In genomic region chr6:3281669-3282460, GRCh38 we compare ENCODE assay signal across 9 cellular contexts. TPM values are rescaled to one million over a fixed set of nuclear protein-coding genes. Genes with fewer than 3 reads are reported as not detected.
DNase-seq lines count a peak whose midpoint lies in the region; ATAC-seq, FAIRE-seq and TF ChIP-seq lines count a peak whose summit lies in the region.
"Had no signal": no experiment of that assay in that cellular context is flagged by ENCODE, and none has a peak within 500 bp of the region (broad histone marks: within the 10 kb centered on the region; RNA-seq: fewer than 3 reads in every experiment).

No MANE protein-coding gene starts in this region.

- no peak for ATAC-seq in HepG2

- no peak for TF ChIP-seq RAD21 in HepG2 (CRISPR knock-in tag; IDR thresholded peaks at IDR 0.05)

- FAIRE-seq in HepG2 (lab: Jason Lieb, UNC) = no peak
- FAIRE-seq: GM18507 had no signal

- no peak overlapping the region for H3K9ac ChIP-seq in HepG2 (ENCODE audit: insufficient read depth, low read depth, low read length)

- no peaks in the 10 kb centered on the region for H3K79me2 ChIP-seq in HepG2 (ENCODE audit: insufficient read depth, low read length)

- peaks cover 4 to 8% (median 6%) of the 10 kb centered on the region in 4 donors for H3K4me1 Mint-ChIP-seq in CD4-positive, alpha-beta memory T cell

- H3K4me3 ChIP-seq in LNCaP clone FGC (ENCODE audit: low read depth, low read length) (no peak overlapping the region), choroid plexus epithelial cell (ENCODE audit: low read depth, low read length) (no peak overlapping the region), HepG2 (replicated peaks in 1 of 3; ENCODE audit: insufficient read depth in 1 of 3, low read depth in 2 of 3, low read length in 3 of 3) (no peak overlapping the region)
- H3K4me3 ChIP-seq in CD4-positive, alpha-beta memory T cell (ENCODE audit: low read length in 2 of 2) = no peak overlapping the region

- in situ Hi-C loops in HepG2 (cut with HindIII; ENCODE audit: extremely low pct_ligation_motif_present, low pct_unique_long_range_greater_than_20kb) = loop anchor here (5.0 to 25.0 kb wide), 2 partner anchors 450 to 705 kb away; no protein-coding TSS in a partner anchor

- peaks cover 29 to 57% of the 10 kb centered on the region in 2 experiments for H3K36me3 ChIP-seq in HepG2 (replicated peaks in 1 of 2; ENCODE audit: control insufficient read depth in 1 of 2, insufficient read depth in 2 of 2, low read length in 2 of 2)
- H3K36me3 ChIP-seq in CD4-positive, alpha-beta memory T cell (ENCODE audit: insufficient read depth, low read length) = peaks cover 6% of the 10 kb centered on the region

- TF ChIP-seq POLR2A in HepG2 (IDR thresholded peaks at IDR 0.05; ENCODE audit: insufficient read depth in 1 of 2, low read depth in 2 of 2, low read length in 2 of 2) = 0 out of 4 replicates have a peak, but pooled peaks of 1 of the 2 experiments have one; percentile 10

- H3K27ac ChIP-seq in HepG2 (ENCODE audit: extremely low read length, insufficient read depth, low read length) (no peak overlapping the region), temporal lobe (ENCODE audit: low read depth, low read length) (peak overlapping the region; percentile 52)
- H3K27ac ChIP-seq in CD4-positive, alpha-beta memory T cell (ENCODE audit: low read depth, low read length) = no peak overlapping the region

- H3K27ac Mint-ChIP-seq in CD4-positive, alpha-beta memory T cell = peak overlapping the region in 2 of 7 donors; percentile 8 to 10

- WGBS in HepG2 (ENCODE audit: low lambda C conversion rate) = 95% methylated on average over 13 of the region's 13 CpGs

- H3K27me3 ChIP-seq in HepG2 (ENCODE audit: control insufficient read depth in 1 of 2, insufficient read depth in 2 of 2, low read length in 2 of 2) = no peaks in the 10 kb centered on the region
- no peaks in the 10 kb centered on the region for H3K27me3 ChIP-seq in CD4-positive, alpha-beta memory T cell (ENCODE audit: insufficient read depth, low read length)

- no peaks in the 10 kb centered on the region for H3K9me3 ChIP-seq in HepG2 (ENCODE audit: low read length)
- no peaks in the 10 kb centered on the region for H3K9me3 ChIP-seq in CD4-positive, alpha-beta memory T cell (ENCODE audit: control insufficient read depth in 1 of 2, low read length in 2 of 2)

- no peak overlapping the region for H2AFZ ChIP-seq in HepG2 (ENCODE audit: low read length)

- no peaks in the 10 kb centered on the region for H3K27me3 Mint-ChIP-seq in CD4-positive, alpha-beta memory T cell

- H3K36me3 Mint-ChIP-seq in CD4-positive, alpha-beta memory T cell = peaks cover 0 to 23% of the 10 kb centered on the region in 2 donors

- CTCF ChIA-PET in HepG2 (lab: Yijun Ruan, JAX; ENCODE audit: low intra/inter-chr PET ratio, low total read pairs) = no interaction called here
- CTCF ChIA-PET in CD4-positive, alpha-beta memory T cell (lab: Charles Lee; ENCODE audit: partially characterized antibody) = interaction anchor here (0.7 to 16.9 kb wide), 6 partner anchors 9 to 449 kb away, joined by 3 to 242 read pairs (median 5); no protein-coding TSS in a partner anchor

- DNase-seq in LNCaP clone FGC (ENCODE audit: low read depth) (peak; percentile 22), choroid plexus epithelial cell (ENCODE audit: low read depth) (peak; percentile 90), HepG2 (ENCODE audit: low spot score) (no peak), NCI-H2227 (lab: John Stamatoyannopoulos, UW; ENCODE audit: unreplicated experiment) (no peak), NCI-H128 (lab: John Stamatoyannopoulos, UW; ENCODE audit: unreplicated experiment) (no peak)
- no peak for DNase-seq in activated CD4-positive, CD25-positive, alpha-beta regulatory T cell treated with anti-CD3 and anti-CD28 coated beads, Interleukin-2, amount 50 U/mL, for 72 hours
- no peak for DNase-seq in CD4-positive, alpha-beta memory T cell

- TSS peak; percentile 26 for BruUV-seq in HepG2 (replicated peaks; lab: Mats Ljungman, UMichigan)

- TF ChIP-seq EP300 in HepG2 (IDR thresholded peaks at IDR 0.05; ENCODE audit: low read depth in 2 of 2, low read length in 2 of 2) = no peak
- no peak for TF ChIP-seq EP300 in HepG2 (CRISPR knock-in tag; IDR thresholded peaks at IDR 0.05; ENCODE audit: borderline replicate concordance)

- TF ChIP-seq CTCF in LNCaP clone FGC (IDR thresholded peaks at IDR 0.05; ENCODE audit: control insufficient read depth, extremely low read depth, insufficient read depth) (no peak), choroid plexus epithelial cell (conservative IDR thresholded peaks at IDR 0.05; ENCODE audit: low read depth, low read length) (no peak), HepG2 (CRISPR knock-in tag; IDR thresholded peaks at IDR 0.05) (no peak)

- H3K9me3 Mint-ChIP-seq in CD4-positive, alpha-beta memory T cell = no peaks in the 10 kb centered on the region

- H3K4me1 ChIP-seq in HepG2 (ENCODE audit: insufficient read depth, low read length) = no peaks in the 10 kb centered on the region
- H3K4me1 ChIP-seq in CD4-positive, alpha-beta memory T cell (ENCODE audit: insufficient read depth, low read length) = peaks cover 3% of the 10 kb centered on the region

- intact Hi-C loops in HepG2 (cut with micrococcal nuclease; ENCODE audit: unreplicated experiment) = no loop called here
- intact Hi-C loops in CD4-positive, alpha-beta memory T cell (cut with micrococcal nuclease) = no loop called here

- no peak overlapping the region for H3K4me3 Mint-ChIP-seq in CD4-positive, alpha-beta memory T cell

- POLR2A ChIA-PET in HepG2 (lab: Yijun Ruan, JAX) = no interaction called here
- POLR2A ChIA-PET in CD4-positive, alpha-beta memory T cell (lab: Charles Lee; ENCODE audit: partially characterized antibody) = no interaction called here

- H4K20me1 ChIP-seq in HepG2 (ENCODE audit: insufficient read depth, low read length) = no peaks in the 10 kb centered on the region

- H3K4me2 ChIP-seq in HepG2 (ENCODE audit: low read depth, low read length) = no peak overlapping the region

TF ChIP-seq in HepG2, 621 proteins besides CTCF, POLR2A, EP300 and RAD21 (continues in another document):
- no peak for TF ChIP-seq NR3C1 (CRISPR knock-in tag; IDR thresholded peaks at IDR 0.05)
- no peak for TF ChIP-seq ZNF326 (CRISPR knock-in tag; IDR thresholded peaks at IDR 0.05; ENCODE audit: borderline replicate concordance)
- no peak for TF ChIP-seq RBM39 (IDR thresholded peaks at IDR 0.05; ENCODE audit: low read depth, low read length, poor library complexity, severe bottlenecking)
- no peak for TF ChIP-seq GZF1 (CRISPR knock-in tag; IDR thresholded peaks at IDR 0.05)

RNA-seq across cellular contexts. Expression of gene PSMG4, which starts 23.1 kb away (rescaled TPM):
- total RNA-seq in HepG2 (2016; rRNA removed; fragmentation: Illumina TruSeq; extraction: Trizol) (24.5 and 32.8 TPM in 2 replicates), temporal lobe (19.9 TPM)
- 43.3 and 56.1 TPM in 2 replicates for total RNA-seq in HepG2 (2016; cell fraction: cytosol; rRNA removed; fragmentation: Illumina TruSeq; extraction: Trizol; ENCODE audit: low read depth)
- total RNA-seq in HepG2 (2016; cell fraction: insoluble cytoplasmic fraction; rRNA removed; fragmentation: Illumina TruSeq; extraction: Trizol) = 26.0 and 30.5 TPM in 2 replicates
- total RNA-seq in HepG2 (2016; cell fraction: membrane; rRNA removed; fragmentation: Illumina TruSeq; extraction: Trizol) = 33.3 and 46.1 TPM in 2 replicates
- total RNA-seq in HepG2 (2016; cell fraction: nucleus; rRNA removed; fragmentation: Illumina TruSeq; extraction: Trizol) = 22.5 and 24.0 TPM in 2 replicates
- polyA plus RNA-seq in HepG2 (2011; rRNA removed) = 28.5 and 32.8 TPM in 2 replicates
- polyA plus RNA-seq in HepG2 (2011; cell fraction: cytosol; rRNA removed) = 24.5 and 48.7 TPM in 2 replicates
- 39.7 and 47.3 TPM in 2 replicates for polyA plus RNA-seq in HepG2 (2011; cell fraction: nucleus; rRNA removed)
- 24.7 TPM in 2 replicates for polyA plus RNA-seq in HepG2 (2012)
- 40.0 and 56.6 TPM in 2 replicates for polyA plus RNA-seq in HepG2 (2016; cell fraction: cytosol; fragmentation: Illumina TruSeq; extraction: Trizol; ENCODE audit: low read depth)
- polyA plus RNA-seq in HepG2 (2016; cell fraction: insoluble cytoplasmic fraction; fragmentation: Illumina TruSeq; extraction: Trizol; ENCODE audit: low read depth) = 25.9 and 30.2 TPM in 2 replicates
- polyA plus RNA-seq in HepG2 (2016; cell fraction: membrane; fragmentation: Illumina TruSeq; extraction: Trizol; ENCODE audit: low read depth) = 27.5 and 37.6 TPM in 2 replicates
- 36.5 and 39.2 TPM in 2 replicates for polyA plus RNA-seq in HepG2 (2016; cell fraction: nucleus; fragmentation: Illumina TruSeq; extraction: Trizol; ENCODE audit: insufficient read depth, low read depth)
- polyA minus RNA-seq in HepG2 (2011; rRNA and poly(A)+ RNA removed; ENCODE audit: low replicate concordance) = 28.6 and 43.2 TPM in 2 replicates
- 12.1 and 14.2 TPM in 2 replicates for polyA minus RNA-seq in HepG2 (2011; cell fraction: cytosol; rRNA and poly(A)+ RNA removed)
- polyA minus RNA-seq in HepG2 (2011; cell fraction: nucleus; rRNA and poly(A)+ RNA removed) = 23.0 and 28.2 TPM in 2 replicates
- total RNA-seq in CD4-positive, alpha-beta memory T cell = 10 to 100 TPM; 41.0 to 41.6 TPM
- 10 to 100 TPM; 52.5 to 63.0 TPM for polyA plus RNA-seq in CD4-positive, alpha-beta memory T cell

RNA-seq across cellular contexts. Expression of gene TUBB2B, which starts 54.4 kb away (rescaled TPM):
- total RNA-seq in HepG2 (2016; rRNA removed; fragmentation: Illumina TruSeq; extraction: Trizol) (9.3 and 10.3 TPM in 2 replicates), temporal lobe (2,668 TPM)
- total RNA-seq in HepG2 (2016; cell fraction: cytosol; rRNA removed; fragmentation: Illumina TruSeq; extraction: Trizol; ENCODE audit: low read depth) = 4.4 and 4.7 TPM in 2 replicates
- 7.4 and 10.0 TPM in 2 replicates for total RNA-seq in HepG2 (2016; cell fraction: insoluble cytoplasmic fraction; rRNA removed; fragmentation: Illumina TruSeq; extraction: Trizol)
- total RNA-seq in HepG2 (2016; cell fraction: membrane; rRNA removed; fragmentation: Illumina TruSeq; extraction: Trizol) = 7.0 TPM in 2 replicates
- total RNA-seq in HepG2 (2016; cell fraction: nucleus; rRNA removed; fragmentation: Illumina TruSeq; extraction: Trizol) = 4.2 TPM in 2 replicates
- 23.6 and 39.5 TPM in 2 replicates for polyA plus RNA-seq in HepG2 (2011; rRNA removed)
- 33.6 and 35.1 TPM in 2 replicates for polyA plus RNA-seq in HepG2 (2011; cell fraction: cytosol; rRNA removed)
- 20.7 and 31.9 TPM in 2 replicates for polyA plus RNA-seq in HepG2 (2011; cell fraction: nucleus; rRNA removed)
- polyA plus RNA-seq in HepG2 (2012) = 18.7 and 50.4 TPM in 2 replicates
- 3.0 and 3.6 TPM in 2 replicates for polyA plus RNA-seq in HepG2 (2016; cell fraction: cytosol; fragmentation: Illumina TruSeq; extraction: Trizol; ENCODE audit: low read depth)
- 8.6 and 11.7 TPM in 2 replicates for polyA plus RNA-seq in HepG2 (2016; cell fraction: insoluble cytoplasmic fraction; fragmentation: Illumina TruSeq; extraction: Trizol; ENCODE audit: low read depth)
- 4.9 and 7.1 TPM in 2 replicates for polyA plus RNA-seq in HepG2 (2016; cell fraction: membrane; fragmentation: Illumina TruSeq; extraction: Trizol; ENCODE audit: low read depth)
- 6.5 and 6.8 TPM in 2 replicates for polyA plus RNA-seq in HepG2 (2016; cell fraction: nucleus; fragmentation: Illumina TruSeq; extraction: Trizol; ENCODE audit: insufficient read depth, low read depth)
- 39.5 TPM in 1 of 2 replicates, not detected in the other for polyA minus RNA-seq in HepG2 (2011; rRNA and poly(A)+ RNA removed; ENCODE audit: low replicate concordance)
- 20.2 and 27.6 TPM in 2 replicates for polyA minus RNA-seq in HepG2 (2011; cell fraction: cytosol; rRNA and poly(A)+ RNA removed)
- polyA minus RNA-seq in HepG2 (2011; cell fraction: nucleus; rRNA and poly(A)+ RNA removed) = 4.5 and 11.2 TPM in 2 replicates
- not detected for total RNA-seq in CD4-positive, alpha-beta memory T cell
- under 1 TPM; 0.22 to 0.32 TPM for polyA plus RNA-seq in CD4-positive, alpha-beta memory T cell

Comparison
In these comparisons a context has a peak if more than half of its experiments do, and no peak if none do; other contexts are left out.
1. DNase-seq: peak in LNCaP clone FGC (single experiment) and choroid plexus epithelial cell (single experiment); none in HepG2 (single experiment), NCI-H2227 (single experiment), activated CD4-positive, CD25-positive, alpha-beta regulatory T cell treated with anti-CD3 and anti-CD28 coated beads, Interleukin-2, amount 50 U/mL, for 72 hours (single experiment), CD4-positive, alpha-beta memory T cell (0 of 5) and NCI-H128 (single experiment).
2. RNA of gene TUBB2B, which starts 54.4 kb away (total RNA-seq): 2,668 TPM in temporal lobe (single experiment); 4.2 to 10.3 TPM in HepG2 and not detected in CD4-positive, alpha-beta memory T cell; every median in the first group is over 100 times any median in the second.